ENCODE assay signal across 11 cellular contexts in genomic region chr19:16119075-16119857, GRCh38. TPM values are rescaled to one million over a fixed set of nuclear protein-coding genes. Genes with fewer than 3 reads are reported as not detected.
DNase-seq lines count a peak whose midpoint lies in the region; ATAC-seq and TF ChIP-seq lines count a peak whose summit lies in the region.
"Not testable (repeated sequence)": the region's sequence is repeated elsewhere in the genome, so short reads cannot be mapped to it uniquely, and the experiment has no call there.
"Had no signal": no experiment of that assay in that cellular context is flagged by ENCODE, and none has a peak within 500 bp of the region (broad histone marks: within the 10 kb centered on the region; RNA-seq: fewer than 3 reads in every experiment).

No MANE protein-coding gene starts in this region.

- not testable (repeated sequence) for H3K9me3 ChIP-seq in CD4-positive, alpha-beta T cell (ENCODE audit: control insufficient read depth, low read length)

- H3K27ac Mint-ChIP-seq in CD4-positive, alpha-beta T cell: peak overlapping the region; percentile 80
- peak overlapping the region; percentile 93 for H3K27ac Mint-ChIP-seq in activated CD8-positive, alpha-beta T cell treated with anti-CD3 and anti-CD28 coated beads for 36 hours
- H3K27ac Mint-ChIP-seq in memory B cell: peak overlapping the region; percentile 81
- H3K27ac Mint-ChIP-seq in stimulated activated effector memory CD8-positive, alpha-beta T cell treated with anti-CD3 and anti-CD28 coated beads, Interleukin-12 subunit alpha, Interleukin-12 subunit beta, amount 100 ng/mL, for 72 hours: peak overlapping the region; percentile 73

- POLR2A ChIA-PET in CD4-positive, alpha-beta T cell (lab: Charles Lee): interaction anchor here (0.8 to 1.2 kb wide), 2 partner anchors 33 to 48 kb away, joined by 3 read pairs; no protein-coding TSS in a partner anchor
- POLR2A ChIA-PET in activated CD8-positive, alpha-beta T cell treated with anti-CD3 and anti-CD28 coated beads for 36 hours (lab: Charles Lee): interaction anchor here (0.6 to 2.1 kb wide), 10 partner anchors 9 to 976 kb away, joined by 3 to 8 read pairs (median 3); partner anchors contain the start of genes FAM32A and HSH2D

- ATAC-seq in CD4-positive, alpha-beta T cell (ENCODE audit: poor library complexity): peak; percentile 74
- ATAC-seq in HG03460 (IDR thresholded peaks at IDR 0.05; ENCODE audit: unreplicated experiment) (peak; percentile 4), memory B cell (ENCODE audit: low read depth) (peak; percentile 18)
- ATAC-seq in activated CD8-positive, alpha-beta T cell treated with anti-CD3 and anti-CD28 coated beads for 36 hours: peak; percentile 49
- ATAC-seq in stimulated activated effector memory CD8-positive, alpha-beta T cell treated with anti-CD3 and anti-CD28 coated beads, Interleukin-12 subunit alpha, Interleukin-12 subunit beta, amount 100 ng/mL, for 72 hours: peak; percentile 82

- H3K9me3 Mint-ChIP-seq in CD4-positive, alpha-beta T cell; activated CD8-positive, alpha-beta T cell treated with anti-CD3 and anti-CD28 coated beads for 36 hours; memory B cell; stimulated activated effector memory CD8-positive, alpha-beta T cell treated with anti-CD3 and anti-CD28 coated beads, Interleukin-12 subunit alpha, Interleukin-12 subunit beta, amount 100 ng/mL, for 72 hours: not testable (repeated sequence)

- peak overlapping the region; percentile 81 for H3K4me3 Mint-ChIP-seq in CD4-positive, alpha-beta T cell
- peak overlapping the region; percentile 32 for H3K4me3 Mint-ChIP-seq in activated CD8-positive, alpha-beta T cell treated with anti-CD3 and anti-CD28 coated beads for 36 hours
- H3K4me3 Mint-ChIP-seq in memory B cell: peak overlapping the region; percentile 61
- H3K4me3 Mint-ChIP-seq in stimulated activated effector memory CD8-positive, alpha-beta T cell treated with anti-CD3 and anti-CD28 coated beads, Interleukin-12 subunit alpha, Interleukin-12 subunit beta, amount 100 ng/mL, for 72 hours: peak overlapping the region; percentile 65

- H3K27me3 ChIP-seq in CD4-positive, alpha-beta T cell (ENCODE audit: control insufficient read depth, insufficient read depth, low read length): not testable (repeated sequence)

- peaks cover 46% of the 10 kb centered on the region for H3K4me1 Mint-ChIP-seq in CD4-positive, alpha-beta T cell (ENCODE audit: low read depth)
- peaks cover 51% of the 10 kb centered on the region for H3K4me1 Mint-ChIP-seq in activated CD8-positive, alpha-beta T cell treated with anti-CD3 and anti-CD28 coated beads for 36 hours (ENCODE audit: low read depth)
- peaks cover 29% of the 10 kb centered on the region for H3K4me1 Mint-ChIP-seq in memory B cell
- peaks cover 51% of the 10 kb centered on the region for H3K4me1 Mint-ChIP-seq in stimulated activated effector memory CD8-positive, alpha-beta T cell treated with anti-CD3 and anti-CD28 coated beads, Interleukin-12 subunit alpha, Interleukin-12 subunit beta, amount 100 ng/mL, for 72 hours

- H3K36me3 Mint-ChIP-seq in CD4-positive, alpha-beta T cell (ENCODE audit: low read depth): peaks cover 80% of the 10 kb centered on the region
- H3K36me3 Mint-ChIP-seq in activated CD8-positive, alpha-beta T cell treated with anti-CD3 and anti-CD28 coated beads for 36 hours (ENCODE audit: low read depth): peaks cover 52% of the 10 kb centered on the region
- peaks cover 18% of the 10 kb centered on the region for H3K36me3 Mint-ChIP-seq in memory B cell
- H3K36me3 Mint-ChIP-seq in stimulated activated effector memory CD8-positive, alpha-beta T cell treated with anti-CD3 and anti-CD28 coated beads, Interleukin-12 subunit alpha, Interleukin-12 subunit beta, amount 100 ng/mL, for 72 hours: peaks cover 98% of the 10 kb centered on the region

- intact Hi-C loops in CD4-positive, alpha-beta T cell (cut with DNase I, micrococcal nuclease); activated CD8-positive, alpha-beta T cell treated with anti-CD3 and anti-CD28 coated beads for 36 hours (cut with micrococcal nuclease): not testable (repeated sequence)

- H3K27ac ChIP-seq in CD4-positive, alpha-beta T cell (ENCODE audit: low read depth, low read length): peak overlapping the region; percentile 4

- not testable (repeated sequence) for TF ChIP-seq CTCF in CD4-positive, alpha-beta T cell (IDR thresholded peaks at IDR 0.05)
- TF ChIP-seq CTCF in activated CD8-positive, alpha-beta T cell treated with anti-CD3 and anti-CD28 coated beads for 36 hours (IDR thresholded peaks at IDR 0.05): peak; percentile 5

- TF ChIP-seq POLR2A in GM18951 (IDR thresholded peaks at IDR 0.05; ENCODE audit: extremely low read depth, insufficient read depth, insufficient read length): peak; percentile 1

- not testable (repeated sequence) for DNase-seq in CD4-positive, alpha-beta T cell; memory B cell (ENCODE audit: low spot score in 2 of 2)
- DNase-seq in RPMI8226: peak; percentile 63
- peak; percentile 51 for DNase-seq in activated CD8-positive, alpha-beta T cell treated with anti-CD3 and anti-CD28 coated beads for 36 hours
- DNase-seq in central memory CD4-positive, alpha-beta T cell: peak; percentile 60
- peak in 1 of 2 donors; percentile 77 for DNase-seq in stimulated activated effector memory CD8-positive, alpha-beta T cell treated with anti-CD3 and anti-CD28 coated beads, Interleukin-12 subunit alpha, Interleukin-12 subunit beta, amount 100 ng/mL, for 72 hours (ENCODE audit: low spot score in 2 of 2)

- H3K27me3 Mint-ChIP-seq in CD4-positive, alpha-beta T cell; activated CD8-positive, alpha-beta T cell treated with anti-CD3 and anti-CD28 coated beads for 36 hours; memory B cell: not testable (repeated sequence)

- in situ Hi-C loops in GM18951 (cut with MboI; ENCODE audit: low sequenced_read_pairs, unreplicated experiment): not testable (repeated sequence)

- CTCF ChIA-PET in CD4-positive, alpha-beta T cell (lab: Charles Lee): not testable (repeated sequence)
- CTCF ChIA-PET in activated CD8-positive, alpha-beta T cell treated with anti-CD3 and anti-CD28 coated beads for 36 hours (lab: Charles Lee): interaction anchor here (0.8 to 2.6 kb wide), 2 partner anchors 57 to 78 kb away, joined by 3 to 9 read pairs; no protein-coding TSS in a partner anchor

RNA-seq across cellular contexts. Expression of gene RAB8A, which starts 7.6 kb away (rescaled TPM):
- total RNA-seq in CD4-positive, alpha-beta T cell: 10 to 100 TPM; 74.9 to 79.0 TPM
- 100 to 1,000 TPM; 123 to 128 TPM for total RNA-seq in activated CD8-positive, alpha-beta T cell treated with anti-CD3 and anti-CD28 coated beads for 36 hours

RNA-seq across cellular contexts. Expression of gene HSH2D, which starts 24.2 kb away (rescaled TPM):
- total RNA-seq in CD4-positive, alpha-beta T cell: 10 to 100 TPM; 46.0 to 46.9 TPM
- total RNA-seq in activated CD8-positive, alpha-beta T cell treated with anti-CD3 and anti-CD28 coated beads for 36 hours: 10 to 100 TPM; 23.5 to 25.5 TPM
- total RNA-seq: dermis microvascular lymphatic vessel endothelial cell had no signal

RNA-seq across cellular contexts. Expression of gene TPM4, which starts 43.0 kb away (rescaled TPM):
- total RNA-seq in CD4-positive, alpha-beta T cell: 100 to 1,000 TPM; 182 to 185 TPM
- total RNA-seq in activated CD8-positive, alpha-beta T cell treated with anti-CD3 and anti-CD28 coated beads for 36 hours: 100 to 1,000 TPM; 230 to 232 TPM

RNA-seq across cellular contexts. Expression of gene CIB3, which starts 54.1 kb away (rescaled TPM):
- not detected for total RNA-seq in CD4-positive, alpha-beta T cell
- not detected for total RNA-seq in activated CD8-positive, alpha-beta T cell treated with anti-CD3 and anti-CD28 coated beads for 36 hours
- total RNA-seq: dermis microvascular lymphatic vessel endothelial cell, PC-9, vagina had no signal

Comparison
In these comparisons a context has a peak if more than half of its experiments do, and no peak if none do; other contexts are left out.
1. ATAC-seq: peak in every context shown above with its lines; median percentile 82 in stimulated activated effector memory CD8-positive, alpha-beta T cell treated with anti-CD3 and anti-CD28 coated beads, Interleukin-12 subunit alpha, Interleukin-12 subunit beta, amount 100 ng/mL, for 72 hours; 74 in CD4-positive, alpha-beta T cell; 49 in activated CD8-positive, alpha-beta T cell treated with anti-CD3 and anti-CD28 coated beads for 36 hours; 18 in memory B cell; 4 in HG03460.